12 cellular contexts compared by ENCODE assay signal in the genomic region with DNA sequence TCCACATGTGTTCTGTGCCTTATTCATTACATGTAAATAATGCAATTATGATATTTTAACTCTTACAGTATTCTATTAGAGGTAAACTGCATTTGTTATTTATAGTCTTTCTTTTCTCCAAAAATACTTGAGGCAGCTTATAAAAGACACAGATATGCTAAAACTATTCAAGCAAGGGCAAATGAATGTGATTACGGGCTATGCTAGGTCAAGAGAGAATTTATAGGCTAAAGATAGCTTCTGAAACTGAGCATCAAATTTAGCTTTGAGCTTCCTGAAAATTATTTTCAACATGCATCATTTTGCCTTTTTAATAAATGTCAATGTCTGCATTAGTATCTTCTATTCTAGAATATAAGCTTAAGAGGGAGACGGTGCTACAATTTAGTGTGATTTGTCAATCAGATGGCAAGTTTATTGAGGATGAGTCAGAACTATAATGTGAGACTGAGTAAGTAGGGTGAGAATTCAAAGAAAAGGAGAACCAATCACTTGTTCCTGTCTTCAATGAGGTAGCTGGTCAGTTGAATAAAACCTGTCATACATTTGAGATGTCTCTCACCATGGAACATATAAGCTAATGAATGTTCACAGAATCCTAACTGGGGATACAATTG.
DNase-seq lines count a peak whose midpoint lies in the region; ATAC-seq and TF ChIP-seq lines count a peak whose summit lies in the region.
"Had no signal": no experiment of that assay in that cellular context is flagged by ENCODE, and none has a peak within 500 bp of the region (broad histone marks: within the 10 kb centered on the region; RNA-seq: fewer than 3 reads in every experiment).

No MANE protein-coding gene starts in this region.

- H3K27ac Mint-ChIP-seq in glutamatergic neuron (ENCODE audit: unreplicated experiment) = no peak overlapping the region
- H3K27ac Mint-ChIP-seq in CD4-positive, alpha-beta memory T cell = no peak overlapping the region
- H3K27ac Mint-ChIP-seq: H9 had no signal

- H3K9me3 ChIP-seq in BLaER1 = no peaks in the 10 kb centered on the region
- H3K9me3 ChIP-seq in Panc1 (ENCODE audit: control insufficient read depth, insufficient read depth, low read depth, low read length) = no peaks in the 10 kb centered on the region
- no peaks in the 10 kb centered on the region for H3K9me3 ChIP-seq in CD4-positive, alpha-beta memory T cell (ENCODE audit: control insufficient read depth in 1 of 2, low read length in 2 of 2)

- peaks cover 10% of the 10 kb centered on the region for H3K4me1 Mint-ChIP-seq in glutamatergic neuron (ENCODE audit: low read depth, unreplicated experiment)
- H3K4me1 Mint-ChIP-seq in CD4-positive, alpha-beta memory T cell = peaks cover 0 to 4% (median under 1%) of the 10 kb centered on the region in 4 donors

- no TSS peak for BruUV-seq in Panc1 (replicated peaks; lab: Mats Ljungman, UMichigan)

- in situ Hi-C loops in Panc1 (cut with HindIII; ENCODE audit: low pct_unique_long_range_greater_than_20kb, low sequenced_read_pairs) = no loop called here

- DNase-seq in Panc1 (ENCODE audit: low read depth, low spot score) (no peak), glomerular visceral epithelial cell (ENCODE audit: extremely low spot score) (peak; percentile 47), NCI-H2029 treated with DMSO at 0.1 percent for 48 hours (lab: John Stamatoyannopoulos, UW) (no peak), glutamatergic neuron (no peak)
- no peak for DNase-seq in activated CD4-positive, CD25-positive, alpha-beta regulatory T cell (lab: John Stamatoyannopoulos, UW)
- DNase-seq in CD4-positive, alpha-beta memory T cell = no peak
- DNase-seq: COR-L47; H9; NCI-H2171 treated with DMSO at 0.1 percent for 48 hours; stimulated activated CD8-positive, alpha-beta memory T cell treated with anti-CD3 and anti-CD28 coated beads, Interleukin-4, amount 100 ng/mL, for 48 hours had no signal

- H3K27me3 Mint-ChIP-seq in glutamatergic neuron (ENCODE audit: unreplicated experiment) = no peaks in the 10 kb centered on the region
- peaks cover 0 to 2% of the 10 kb centered on the region in 2 donors for H3K27me3 Mint-ChIP-seq in CD4-positive, alpha-beta memory T cell

- H3K36me3 Mint-ChIP-seq in glutamatergic neuron (ENCODE audit: unreplicated experiment) = no peaks in the 10 kb centered on the region
- no peaks in the 10 kb centered on the region for H3K36me3 Mint-ChIP-seq in CD4-positive, alpha-beta memory T cell

- POLR2A ChIA-PET in Panc1 (lab: Charles Lee) = interaction anchor here (0.6 kb wide), 1 partner anchor 669 kb away, joined by 6 read pairs; the partner anchor contains the start of gene CITED2
- POLR2A ChIA-PET in CD4-positive, alpha-beta memory T cell (lab: Charles Lee; ENCODE audit: partially characterized antibody) = interaction anchor here (0.6 kb wide), 1 partner anchor 673 kb away, joined by 3 read pairs; no protein-coding TSS in a partner anchor

- H3K9ac ChIP-seq in BLaER1 = no peak overlapping the region

- TF ChIP-seq CTCF in Panc1 (IDR thresholded peaks at IDR 0.05) (no peak), glutamatergic neuron (IDR thresholded peaks at IDR 0.05; ENCODE audit: partially characterized antibody, unreplicated experiment) (no peak)

- no peak overlapping the region for H3K27ac ChIP-seq in BLaER1
- peak overlapping the region; percentile 72; the same call in 1 of the 2 replicates for H3K27ac ChIP-seq in Panc1 (ENCODE audit: low read length)
- H3K27ac ChIP-seq in CD4-positive, alpha-beta memory T cell (ENCODE audit: low read depth, low read length) = no peak overlapping the region

- H3K4me3 Mint-ChIP-seq in glutamatergic neuron (ENCODE audit: unreplicated experiment) = no peak overlapping the region
- H3K4me3 Mint-ChIP-seq in CD4-positive, alpha-beta memory T cell = no peak overlapping the region
- H3K4me3 Mint-ChIP-seq: H9 had no signal

- H3K4me1 ChIP-seq in BLaER1 (peaks cover 13% of the 10 kb centered on the region), Panc1 (ENCODE audit: control insufficient read depth, insufficient read depth, low read length) (no peaks in the 10 kb centered on the region; the same call in 1 of the 2 replicates)
- no peaks in the 10 kb centered on the region for H3K4me1 ChIP-seq in CD4-positive, alpha-beta memory T cell (ENCODE audit: insufficient read depth, low read length)

- H4K20me1 ChIP-seq in BLaER1 = no peaks in the 10 kb centered on the region

- peaks cover 2% of the 10 kb centered on the region for H3K9me3 Mint-ChIP-seq in glutamatergic neuron (ENCODE audit: unreplicated experiment)
- peaks cover 0 to 4% (median 0%) of the 10 kb centered on the region in 8 donors for H3K9me3 Mint-ChIP-seq in CD4-positive, alpha-beta memory T cell

- CTCF ChIA-PET in Panc1 (lab: Charles Lee) = no interaction called here
- CTCF ChIA-PET in CD4-positive, alpha-beta memory T cell (lab: Charles Lee; ENCODE audit: partially characterized antibody) = no interaction called here

- ATAC-seq in HG02938 (IDR thresholded peaks at IDR 0.05; ENCODE audit: unreplicated experiment) (peak; percentile 49), Panc1 (no peak)

- no peaks in the 10 kb centered on the region for H3K36me3 ChIP-seq in BLaER1
- H3K36me3 ChIP-seq in Panc1 (ENCODE audit: control insufficient read depth, insufficient read depth, low read length) = no peaks in the 10 kb centered on the region
- H3K36me3 ChIP-seq in CD4-positive, alpha-beta memory T cell (ENCODE audit: insufficient read depth, low read length) = no peaks in the 10 kb centered on the region

- H3K4me3 ChIP-seq in BLaER1 = no peak overlapping the region
- no peak overlapping the region for H3K4me3 ChIP-seq in Panc1 (ENCODE audit: low read depth in 2 of 2, low read length in 2 of 2)
- H3K4me3 ChIP-seq in CD4-positive, alpha-beta memory T cell (ENCODE audit: low read length in 2 of 2) = no peak overlapping the region

- H3K27me3 ChIP-seq in BLaER1 = no peaks in the 10 kb centered on the region
- no peaks in the 10 kb centered on the region for H3K27me3 ChIP-seq in Panc1 (ENCODE audit: control insufficient read depth, insufficient read depth, low read length)
- no peaks in the 10 kb centered on the region for H3K27me3 ChIP-seq in CD4-positive, alpha-beta memory T cell (ENCODE audit: insufficient read depth, low read length)

- peak overlapping the region; percentile 20; the same call in 1 of the 2 replicates for H3K4me2 ChIP-seq in BLaER1

- intact Hi-C loops in Panc1 (cut with micrococcal nuclease; ENCODE audit: unreplicated experiment) = no loop called here
- intact Hi-C loops in CD4-positive, alpha-beta memory T cell (cut with micrococcal nuclease) = no loop called here
